Comparison of ENCODE assay signal across 1 cellular context in genomic region chr12:6551063-6551461, GRCh38.
TF ChIP-seq lines count a peak whose summit lies in the region.

No MANE protein-coding gene starts in this region.

TF ChIP-seq in H1, 55 proteins besides CTCF, POLR2A, EP300 and RAD21:
- TF ChIP-seq SAP30 (IDR thresholded peaks at IDR 0.05; ENCODE audit: insufficient read depth, insufficient replicate concordance, low read length) = no peak
- no peak for TF ChIP-seq EGR1 (IDR thresholded peaks at IDR 0.05; ENCODE audit: borderline replicate concordance, low read depth, low read length)
- TF ChIP-seq KDM5A (IDR thresholded peaks at IDR 0.05; ENCODE audit: low read length) = no peak
- no peak for TF ChIP-seq HDAC2 (IDR thresholded peaks at IDR 0.05; ENCODE audit: borderline replicate concordance in 1 of 2, low read depth in 2 of 2, low read length in 2 of 2)
